Comparison of ENCODE assay signal across 8 cellular contexts in the genomic region with DNA sequence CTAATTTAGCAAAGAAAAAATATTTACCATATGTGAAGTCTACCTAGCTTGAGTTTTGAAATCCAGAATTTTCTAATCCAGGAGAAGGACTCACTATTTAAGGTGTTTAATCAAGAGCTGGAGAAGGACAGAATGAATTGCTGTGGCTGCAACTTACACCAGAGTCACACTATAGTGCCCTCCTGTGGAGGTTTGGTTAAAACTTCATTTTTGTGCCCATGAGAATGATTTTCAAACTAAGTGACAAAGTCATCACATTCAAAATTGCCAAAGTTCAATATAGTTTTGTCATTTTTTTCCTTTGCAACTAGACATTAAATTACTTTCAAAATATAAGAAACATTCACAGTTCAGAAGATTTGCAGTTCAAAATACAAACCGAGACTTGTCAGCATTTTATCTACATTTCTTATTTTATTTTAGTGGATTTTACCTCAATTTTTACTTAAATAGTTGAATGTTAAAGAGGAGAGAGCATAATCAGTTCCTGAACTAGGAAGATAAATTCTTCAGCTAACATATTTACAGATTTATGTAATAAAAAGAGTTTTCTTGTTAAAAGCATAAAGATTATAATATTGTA.
DNase-seq lines count a peak whose midpoint lies in the region; ATAC-seq and TF ChIP-seq lines count a peak whose summit lies in the region.

No MANE protein-coding gene starts in this region.

- peak; percentile 37 for DNase-seq in NCI-H510A treated with DMSO at 0.1 percent for 48 hours (lab: John Stamatoyannopoulos, UW)
- DNase-seq in NCI-H510A (lab: John Stamatoyannopoulos, UW), result no peak
- peak; percentile 53 for DNase-seq in RKO (ENCODE audit: low spot score)
- DNase-seq in erythroblast (lab: John Stamatoyannopoulos, UW), result peak; percentile 30 to 55
- peak; percentile 60 for DNase-seq in osteoblast (ENCODE audit: insufficient read length, low spot score, missing footprints)
- no peak for DNase-seq in MG63
- no peak for DNase-seq in DMS79 (lab: John Stamatoyannopoulos, UW)

- no peak overlapping the region for H3K4me2 ChIP-seq in osteoblast (ENCODE audit: insufficient read depth, low read length)

- H2AFZ ChIP-seq in osteoblast (ENCODE audit: low read length), result no peak overlapping the region

- H3K79me2 ChIP-seq in osteoblast (ENCODE audit: insufficient read depth, low read length), result no peaks in the 10 kb centered on the region

- no peaks in the 10 kb centered on the region for H3K36me3 ChIP-seq in osteoblast (ENCODE audit: insufficient read depth, low read length)
- no peaks in the 10 kb centered on the region for H3K36me3 ChIP-seq in MG63

- H4K20me1 ChIP-seq in osteoblast (ENCODE audit: insufficient read depth, low read length), result no peaks in the 10 kb centered on the region

- no peaks in the 10 kb centered on the region for H3K4me1 ChIP-seq in osteoblast (ENCODE audit: insufficient read depth, low read length)

- H3K4me3 ChIP-seq in osteoblast (ENCODE audit: insufficient read depth, low read length) (no peak overlapping the region), MG63 (no peak overlapping the region)

- no peak overlapping the region for H3K27ac ChIP-seq in osteoblast (ENCODE audit: low read depth, low read length)

- H3K9me3 ChIP-seq in osteoblast (ENCODE audit: low read depth, low read length) (no peaks in the 10 kb centered on the region), MG63 (no peaks in the 10 kb centered on the region)

- ATAC-seq in HG02885 (IDR thresholded peaks at IDR 0.05; ENCODE audit: poor library complexity, unreplicated experiment), result peak; percentile 66

- H3K27me3 ChIP-seq in osteoblast (ENCODE audit: insufficient read depth, low read length) (peaks cover 5% of the 10 kb centered on the region), MG63 (no peaks in the 10 kb centered on the region)

- TF ChIP-seq CTCF in osteoblast (IDR thresholded peaks at IDR 0.05; ENCODE audit: extremely low read depth, low read depth, low read length), result peak; percentile 66

- no peak for TF ChIP-seq POLR2A in erythroblast (IDR thresholded peaks at IDR 0.05; ENCODE audit: low read length)

Comparison
In these comparisons a context has a peak if more than half of its experiments do, and no peak if none do; other contexts are left out.
1. DNase-seq: peak in NCI-H510A treated with DMSO at 0.1 percent for 48 hours (single experiment), RKO (single experiment), erythroblast (2 of 2) and osteoblast (single experiment); none in NCI-H510A (single experiment), MG63 (single experiment) and DMS79 (single experiment).